In the genomic region with DNA sequence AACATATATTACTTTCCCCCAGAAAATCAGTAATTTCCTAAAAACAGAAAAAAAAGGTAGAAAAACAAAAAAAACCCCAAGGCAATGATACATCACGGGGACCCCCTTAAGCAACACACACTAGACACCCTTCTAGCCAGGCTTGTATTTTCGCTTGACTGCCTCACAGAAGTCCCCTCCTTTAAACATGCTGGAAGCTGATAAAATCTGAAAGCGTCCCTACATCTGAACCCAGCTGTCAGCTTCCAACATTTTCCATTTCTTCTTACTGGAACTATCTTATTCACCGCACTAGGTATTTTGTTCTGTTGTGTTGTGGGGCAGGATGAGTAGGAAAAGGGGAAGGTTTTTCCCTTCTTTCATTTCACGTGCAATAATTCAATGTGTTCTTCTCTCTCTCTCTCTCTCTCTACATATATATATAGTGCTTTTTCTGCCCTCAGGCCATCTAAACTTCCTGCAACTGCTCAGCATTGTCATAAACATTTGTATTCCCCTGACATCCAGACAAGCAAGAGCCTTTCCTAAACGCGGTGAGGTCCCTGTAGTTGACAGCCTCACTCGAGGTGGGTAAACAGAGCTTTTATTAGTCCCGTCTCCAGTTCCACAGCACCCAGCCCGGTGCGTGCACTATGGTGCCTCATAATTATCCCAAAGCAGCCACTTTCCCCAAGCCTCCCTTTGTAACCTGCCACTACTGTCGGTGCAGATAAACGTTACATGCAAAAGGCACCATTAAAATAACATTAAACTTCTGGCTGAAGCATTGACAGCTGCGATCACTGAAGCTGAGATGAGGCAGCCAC, we compare ENCODE assay signal across 13 cellular contexts.
DNase-seq lines count a peak whose midpoint lies in the region; ATAC-seq lines count a peak whose summit lies in the region.
"Had no signal": no experiment of that assay in that cellular context is flagged by ENCODE, and none has a peak within 500 bp of the region (broad histone marks: within the 10 kb centered on the region; RNA-seq: fewer than 3 reads in every experiment).

No MANE protein-coding gene starts in this region.

- ATAC-seq in left lobe of liver (no peak), HG02623 (IDR thresholded peaks at IDR 0.05; ENCODE audit: unreplicated experiment) (no peak)
- ATAC-seq: Panc1; sciatic nerve; stimulated activated memory B cell treated with anti-CD40 and anti-IgM and Interleukin-4, amounts not matched to agents 10 μg/mL and 1 μg/mL and 100 μg/mL, for 72 hours had no signal

- DNase-seq in DMS153 treated with DMSO at 0.1 percent for 48 hours (lab: John Stamatoyannopoulos, UW; ENCODE audit: unreplicated experiment) (peak; percentile 83), NCI-H1105 treated with DMSO at 0.1 percent for 48 hours (lab: John Stamatoyannopoulos, UW) (peak; percentile 44), NCI-H526 treated with DMSO at 0.1 percent for 48 hours (lab: John Stamatoyannopoulos, UW) (peak; percentile 68), left lobe of liver (ENCODE audit: low spot score) (peak; percentile 6), pons (ENCODE audit: low spot score) (no peak), superior temporal gyrus (ENCODE audit: extremely low spot score) (no peak)
- DNase-seq: HFFc6, NCI-H446 treated with DMSO at 0.1 percent for 48 hours, thyroid gland had no signal

Comparison
In these comparisons a context has a peak if more than half of its experiments do, and no peak if none do; other contexts are left out.
1. DNase-seq: peak in DMS153 treated with DMSO at 0.1 percent for 48 hours (single experiment), NCI-H1105 treated with DMSO at 0.1 percent for 48 hours (single experiment), NCI-H526 treated with DMSO at 0.1 percent for 48 hours (single experiment) and left lobe of liver (single experiment); none in pons (single experiment) and superior temporal gyrus (single experiment).